1 cellular context compared by ENCODE assay signal in the genomic region with DNA sequence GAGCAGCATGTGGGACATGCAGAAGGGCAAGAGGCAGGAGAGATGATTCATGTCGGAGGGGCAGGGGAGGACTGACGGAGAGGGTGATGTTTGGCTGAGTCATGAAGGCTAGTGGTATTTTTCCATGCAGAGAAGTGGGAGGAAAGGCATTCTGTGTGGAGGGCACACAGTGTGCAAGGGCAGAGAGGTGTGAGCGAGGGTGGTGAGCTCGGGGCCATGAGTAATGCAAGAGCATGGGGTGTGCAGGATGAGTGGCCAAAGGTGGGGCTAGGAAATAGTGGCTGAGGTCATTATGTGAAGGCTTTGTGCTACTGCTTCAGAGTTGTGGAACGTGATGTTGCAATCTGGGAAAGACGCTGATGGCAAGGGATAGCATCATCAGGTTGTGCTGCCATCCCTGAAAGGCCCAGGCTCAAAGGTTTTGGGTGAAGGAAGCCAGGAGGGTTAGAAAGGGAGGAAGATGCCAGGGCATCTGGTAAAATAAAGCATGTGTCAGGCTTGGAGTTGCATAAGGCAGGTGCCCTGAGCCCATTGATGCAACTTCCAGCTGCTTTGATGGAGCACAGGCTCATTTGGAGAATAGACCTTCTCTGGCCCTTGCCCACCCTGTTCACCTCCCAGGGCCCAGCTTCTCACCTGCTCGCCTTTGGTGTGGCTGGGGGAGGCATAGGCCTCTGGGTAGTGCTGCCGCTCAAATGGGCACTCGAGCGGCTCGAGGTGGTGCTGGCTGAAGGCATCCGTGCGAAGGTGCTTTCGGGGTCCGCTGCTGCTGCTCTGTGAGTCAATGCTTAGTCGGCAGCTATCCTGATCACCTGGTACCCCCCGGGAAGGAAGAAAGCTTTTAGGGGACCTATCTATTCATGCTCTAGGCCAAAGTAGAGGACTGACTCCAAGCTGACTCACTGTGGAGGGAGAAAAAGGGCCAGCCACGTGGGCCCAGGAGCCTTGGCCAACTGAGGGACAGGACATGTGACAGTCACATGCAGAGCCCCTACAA.
TF ChIP-seq lines count a peak whose summit lies in the region.

No MANE protein-coding gene starts in this region.

TF ChIP-seq in HEK293, 187 proteins besides CTCF, POLR2A, EP300 and RAD21 (continued from another document):
- TF ChIP-seq, protein P1, sequence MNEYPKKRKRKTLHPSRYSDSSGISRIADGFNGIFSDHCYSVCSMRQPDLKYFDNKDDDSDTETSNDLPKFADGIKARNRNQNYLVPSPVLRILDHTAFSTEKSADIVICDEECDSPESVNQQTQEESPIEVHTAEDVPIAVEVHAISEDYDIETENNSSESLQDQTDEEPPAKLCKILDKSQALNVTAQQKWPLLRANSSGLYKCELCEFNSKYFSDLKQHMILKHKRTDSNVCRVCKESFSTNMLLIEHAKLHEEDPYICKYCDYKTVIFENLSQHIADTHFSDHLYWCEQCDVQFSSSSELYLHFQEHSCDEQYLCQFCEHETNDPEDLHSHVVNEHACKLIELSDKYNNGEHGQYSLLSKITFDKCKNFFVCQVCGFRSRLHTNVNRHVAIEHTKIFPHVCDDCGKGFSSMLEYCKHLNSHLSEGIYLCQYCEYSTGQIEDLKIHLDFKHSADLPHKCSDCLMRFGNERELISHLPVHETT (tag by site-specific recombination; IDR thresholded peaks at IDR 0.05), result peak; percentile 62
- TF ChIP-seq ZFP3 (tag by site-specific recombination; IDR thresholded peaks at IDR 0.05; ENCODE audit: low read depth) (no peak), ZNF366 (tag by site-specific recombination; conservative IDR thresholded peaks at IDR 0.05) (no peak; the same call in 1 of the 2 replicates), ZNF223 (tag by site-specific recombination; IDR thresholded peaks at IDR 0.05) (no peak), ZNF37A (tag by site-specific recombination; IDR thresholded peaks at IDR 0.05) (no peak), ZNF473 (tag by site-specific recombination; IDR thresholded peaks at IDR 0.05) (no peak), ZNF112 (tag by site-specific recombination; IDR thresholded peaks at IDR 0.05) (no peak), KLF7 (tag by site-specific recombination; IDR thresholded peaks at IDR 0.05; ENCODE audit: borderline replicate concordance) (no peak), ZNF629 (tag by site-specific recombination; IDR thresholded peaks at IDR 0.05) (peak; percentile 76), BCL11A (tag by site-specific recombination; IDR thresholded peaks at IDR 0.05; ENCODE audit: low read depth) (no peak), KLF16 (tag by site-specific recombination; IDR thresholded peaks at IDR 0.05) (0 out of 2 replicates have a peak, but pooled peaks have one; percentile 21), ZNF335 (tag by site-specific recombination; conservative IDR thresholded peaks at IDR 0.05) (peak; percentile 51; the same call in 1 of the 2 replicates)
- TF ChIP-seq, protein P2, sequence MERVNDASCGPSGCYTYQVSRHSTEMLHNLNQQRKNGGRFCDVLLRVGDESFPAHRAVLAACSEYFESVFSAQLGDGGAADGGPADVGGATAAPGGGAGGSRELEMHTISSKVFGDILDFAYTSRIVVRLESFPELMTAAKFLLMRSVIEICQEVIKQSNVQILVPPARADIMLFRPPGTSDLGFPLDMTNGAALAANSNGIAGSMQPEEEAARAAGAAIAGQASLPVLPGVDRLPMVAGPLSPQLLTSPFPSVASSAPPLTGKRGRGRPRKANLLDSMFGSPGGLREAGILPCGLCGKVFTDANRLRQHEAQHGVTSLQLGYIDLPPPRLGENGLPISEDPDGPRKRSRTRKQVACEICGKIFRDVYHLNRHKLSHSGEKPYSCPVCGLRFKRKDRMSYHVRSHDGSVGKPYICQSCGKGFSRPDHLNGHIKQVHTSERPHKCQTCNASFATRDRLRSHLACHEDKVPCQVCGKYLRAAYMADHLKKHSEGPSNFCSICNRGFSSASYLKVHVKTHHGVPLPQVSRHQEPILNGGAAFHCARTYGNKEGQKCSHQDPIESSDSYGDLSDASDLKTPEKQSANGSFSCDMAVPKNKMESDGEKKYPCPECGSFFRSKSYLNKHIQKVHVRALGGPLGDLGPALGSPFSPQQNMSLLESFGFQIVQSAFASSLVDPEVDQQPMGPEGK (tag by site-specific recombination; IDR thresholded peaks at IDR 0.05), result peak; percentile 90
- TF ChIP-seq, protein P3, sequence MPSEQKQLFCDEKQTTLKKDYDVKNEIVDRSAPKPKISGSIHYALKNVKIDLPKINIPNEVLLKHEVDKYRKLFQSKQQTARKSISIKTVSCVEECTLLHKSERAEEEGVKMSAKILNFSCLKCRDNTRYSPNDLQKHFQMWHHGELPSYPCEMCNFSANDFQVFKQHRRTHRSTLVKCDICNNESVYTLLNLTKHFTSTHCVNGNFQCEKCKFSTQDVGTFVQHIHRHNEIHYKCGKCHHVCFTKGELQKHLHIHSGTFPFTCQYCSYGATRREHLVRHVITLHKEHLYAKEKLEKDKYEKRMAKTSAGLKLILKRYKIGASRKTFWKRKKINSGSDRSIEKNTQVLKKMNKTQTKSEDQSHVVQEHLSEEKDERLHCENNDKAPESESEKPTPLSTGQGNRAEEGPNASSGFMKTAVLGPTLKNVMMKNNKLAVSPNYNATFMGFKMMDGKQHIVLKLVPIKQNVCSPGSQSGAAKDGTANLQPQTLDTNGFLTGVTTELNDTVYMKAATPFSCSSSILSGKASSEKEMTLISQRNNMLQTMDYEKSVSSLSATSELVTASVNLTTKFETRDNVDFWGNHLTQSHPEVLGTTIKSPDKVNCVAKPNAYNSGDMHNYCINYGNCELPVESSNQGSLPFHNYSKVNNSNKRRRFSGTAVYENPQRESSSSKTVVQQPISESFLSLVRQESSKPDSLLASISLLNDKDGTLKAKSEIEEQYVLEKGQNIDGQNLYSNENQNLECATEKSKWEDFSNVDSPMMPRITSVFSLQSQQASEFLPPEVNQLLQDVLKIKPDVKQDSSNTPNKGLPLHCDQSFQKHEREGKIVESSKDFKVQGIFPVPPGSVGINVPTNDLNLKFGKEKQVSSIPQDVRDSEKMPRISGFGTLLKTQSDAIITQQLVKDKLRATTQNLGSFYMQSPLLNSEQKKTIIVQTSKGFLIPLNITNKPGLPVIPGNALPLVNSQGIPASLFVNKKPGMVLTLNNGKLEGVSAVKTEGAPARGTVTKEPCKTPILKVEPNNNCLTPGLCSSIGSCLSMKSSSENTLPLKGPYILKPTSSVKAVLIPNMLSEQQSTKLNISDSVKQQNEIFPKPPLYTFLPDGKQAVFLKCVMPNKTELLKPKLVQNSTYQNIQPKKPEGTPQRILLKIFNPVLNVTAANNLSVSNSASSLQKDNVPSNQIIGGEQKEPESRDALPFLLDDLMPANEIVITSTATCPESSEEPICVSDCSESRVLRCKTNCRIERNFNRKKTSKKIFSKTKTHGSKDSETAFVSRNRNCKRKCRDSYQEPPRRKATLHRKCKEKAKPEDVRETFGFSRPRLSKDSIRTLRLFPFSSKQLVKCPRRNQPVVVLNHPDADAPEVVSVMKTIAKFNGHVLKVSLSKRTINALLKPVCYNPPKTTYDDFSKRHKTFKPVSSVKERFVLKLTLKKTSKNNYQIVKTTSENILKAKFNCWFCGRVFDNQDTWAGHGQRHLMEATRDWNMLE (tag by site-specific recombination; conservative IDR thresholded peaks at IDR 0.05; ENCODE audit: low read depth), result no peak
- TF ChIP-seq, protein P4, sequence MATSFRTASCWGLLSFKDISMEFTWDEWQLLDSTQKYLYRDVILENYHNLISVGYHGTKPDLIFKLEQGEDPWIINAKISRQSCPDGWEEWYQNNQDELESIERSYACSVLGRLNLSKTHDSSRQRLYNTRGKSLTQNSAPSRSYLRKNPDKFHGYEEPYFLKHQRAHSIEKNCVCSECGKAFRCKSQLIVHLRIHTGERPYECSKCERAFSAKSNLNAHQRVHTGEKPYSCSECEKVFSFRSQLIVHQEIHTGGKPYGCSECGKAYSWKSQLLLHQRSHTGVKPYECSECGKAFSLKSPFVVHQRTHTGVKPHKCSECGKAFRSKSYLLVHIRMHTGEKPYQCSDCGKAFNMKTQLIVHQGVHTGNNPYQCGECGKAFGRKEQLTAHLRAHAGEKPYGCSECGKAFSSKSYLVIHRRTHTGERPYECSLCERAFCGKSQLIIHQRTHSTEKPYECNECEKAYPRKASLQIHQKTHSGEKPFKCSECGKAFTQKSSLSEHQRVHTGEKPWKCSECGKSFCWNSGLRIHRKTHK (tag by site-specific recombination; IDR thresholded peaks at IDR 0.05), result no peak
